ENCODE assay signal across 8 cellular contexts in genomic region chr3:69306239-69307185, GRCh38.
DNase-seq lines count a peak whose midpoint lies in the region; ATAC-seq, FAIRE-seq and TF ChIP-seq lines count a peak whose summit lies in the region.

No MANE protein-coding gene starts in this region.

- no peaks in the 10 kb centered on the region for H3K79me2 ChIP-seq in HepG2 (ENCODE audit: insufficient read depth, low read length)

- no peak for TF ChIP-seq EP300 in HepG2 (IDR thresholded peaks at IDR 0.05; ENCODE audit: low read depth in 2 of 2, low read length in 2 of 2)
- TF ChIP-seq EP300 in HepG2 (CRISPR knock-in tag; IDR thresholded peaks at IDR 0.05; ENCODE audit: borderline replicate concordance) = no peak

- peak; percentile 86 for TF ChIP-seq RAD21 in HepG2 (CRISPR knock-in tag; IDR thresholded peaks at IDR 0.05)

- H3K9me3 ChIP-seq in AG04450 (ENCODE audit: control insufficient read depth, insufficient read depth, low read length) (no peaks in the 10 kb centered on the region), colonic mucosa (no peaks in the 10 kb centered on the region), HepG2 (ENCODE audit: low read length) (no peaks in the 10 kb centered on the region)

- H4K20me1 ChIP-seq in HepG2 (ENCODE audit: insufficient read depth, low read length) = no peaks in the 10 kb centered on the region

- in situ Hi-C loops in HepG2 (cut with HindIII; ENCODE audit: extremely low pct_ligation_motif_present, low pct_unique_long_range_greater_than_20kb) = loop anchor here (5.0 kb wide), 1 partner anchor 144 kb away; no protein-coding TSS in a partner anchor

- ATAC-seq in GM18517 (IDR thresholded peaks at IDR 0.05; ENCODE audit: unreplicated experiment) = peak; percentile 99
- peak; percentile 93 for ATAC-seq in HG03025 (IDR thresholded peaks at IDR 0.05; ENCODE audit: low FRiP score, unreplicated experiment)
- ATAC-seq in HepG2 = peak; percentile 97

- FAIRE-seq in HepG2 (lab: Jason Lieb, UNC) = peak; percentile 97

- no peak overlapping the region for H2AFZ ChIP-seq in HepG2 (ENCODE audit: low read length)

- TF ChIP-seq CTCF in AG04450 (IDR thresholded peaks at IDR 0.05; ENCODE audit: low read depth, low read length) (peak; percentile 97), colonic mucosa (IDR thresholded peaks at IDR 0.05) (peak; percentile 83), HepG2 (CRISPR knock-in tag; IDR thresholded peaks at IDR 0.05) (peak; percentile 95)

- BruUV-seq in HepG2 (replicated peaks; lab: Mats Ljungman, UMichigan) = no TSS peak

- POLR2A ChIA-PET in AG04450 (lab: Yijun Ruan, JAX) (interaction anchor here (0.7 kb wide), 1 partner anchor 191 kb away, joined by 3 read pairs; no protein-coding TSS in a partner anchor), HepG2 (lab: Yijun Ruan, JAX) (no interaction called here)

- no peaks in the 10 kb centered on the region for H3K4me1 ChIP-seq in colonic mucosa
- no peaks in the 10 kb centered on the region for H3K4me1 ChIP-seq in HepG2 (ENCODE audit: insufficient read depth, low read length)

- no peak for TF ChIP-seq POLR2A in HepG2 (IDR thresholded peaks at IDR 0.05; ENCODE audit: insufficient read depth in 1 of 2, low read depth in 2 of 2, low read length in 2 of 2)

- no peak overlapping the region for H3K4me2 ChIP-seq in HepG2 (ENCODE audit: low read depth, low read length)

- CTCF ChIA-PET in AG04450 (lab: Charles Lee) (interaction anchor here (0.6 to 10.2 kb wide), 75 partner anchors 9 to 724 kb away, joined by 3 to 368 read pairs (median 4); partner anchors contain the start of gene LMOD3), HepG2 (lab: Yijun Ruan, JAX; ENCODE audit: low intra/inter-chr PET ratio, low total read pairs) (interaction anchor here (1.9 to 3.6 kb wide), 2 partner anchors 145 to 185 kb away, joined by 18 to 52 read pairs; partner anchors contain the start of gene LMOD3)

- 30% methylated on average over 16 of the region's 17 CpGs for WGBS in HepG2 (ENCODE audit: low lambda C conversion rate)

- H3K27ac ChIP-seq in AG04450 (ENCODE audit: low read depth, low read length) = no peak overlapping the region
- H3K27ac ChIP-seq in colonic mucosa = no peak overlapping the region
- no peak overlapping the region for H3K27ac ChIP-seq in HepG2 (ENCODE audit: extremely low read length, insufficient read depth, low read length)

- H3K9ac ChIP-seq in colonic mucosa (ENCODE audit: low read depth in 2 of 2, low read length in 2 of 2) = no peak overlapping the region
- no peak overlapping the region for H3K9ac ChIP-seq in HepG2 (ENCODE audit: insufficient read depth, low read depth, low read length)

- H3K4me3 ChIP-seq in AG04450 (ENCODE audit: low read depth, low read length) = no peak overlapping the region
- H3K4me3 ChIP-seq in colonic mucosa = no peak overlapping the region
- H3K4me3 ChIP-seq in HepG2 (replicated peaks in 1 of 3; ENCODE audit: insufficient read depth in 1 of 3, low read depth in 2 of 3, low read length in 3 of 3) = no peak overlapping the region

- H3K36me3 ChIP-seq in colonic mucosa (no peaks in the 10 kb centered on the region), HepG2 (replicated peaks in 1 of 2; ENCODE audit: control insufficient read depth in 1 of 2, insufficient read depth in 2 of 2, low read length in 2 of 2) (no peaks in the 10 kb centered on the region)

- H3K27me3 ChIP-seq in AG04450 (ENCODE audit: control insufficient read depth, insufficient read depth, low read length) = no peaks in the 10 kb centered on the region
- no peaks in the 10 kb centered on the region for H3K27me3 ChIP-seq in colonic mucosa
- H3K27me3 ChIP-seq in HepG2 (ENCODE audit: control insufficient read depth in 1 of 2, insufficient read depth in 2 of 2, low read length in 2 of 2) = peaks cover 0 to 7% of the 10 kb centered on the region in 2 experiments; a peak in 2 of 5 replicates

- DNase-seq in AG04450 (ENCODE audit: low read depth, low spot score) = peak; percentile 67
- DNase-seq in NCI-H2227 treated with DMSO at 0.1 percent for 48 hours (lab: John Stamatoyannopoulos, UW) = peak; percentile 45
- peak; percentile 78 for DNase-seq in activated CD4-positive, alpha-beta T cell treated with anti-CD3 and anti-CD28 coated beads for 48 hours
- DNase-seq in colonic mucosa = peak; percentile 73
- DNase-seq in HepG2 (ENCODE audit: low spot score) = peak; percentile 80
- peak; percentile 35 to 62 for DNase-seq in stimulated activated CD4-positive, alpha-beta T cell treated with anti-CD3 and anti-CD28 coated beads, Interleukin-4, amount 100 ng/mL, for 48 hours (ENCODE audit: low read depth in 2 of 2)

- intact Hi-C loops in colonic mucosa (cut with DNase I) (loop anchor here (2.0 to 10.0 kb wide), 4 partner anchors 108 to 368 kb away; no protein-coding TSS in a partner anchor), HepG2 (cut with micrococcal nuclease; ENCODE audit: unreplicated experiment) (loop anchor here (1.0 to 5.0 kb wide), 3 partner anchors 145 to 366 kb away; no protein-coding TSS in a partner anchor)

TF ChIP-seq in HepG2, 621 proteins besides CTCF, POLR2A, EP300 and RAD21 (continues in another document):
- TF ChIP-seq ZNF562 (CRISPR knock-in tag; IDR thresholded peaks at IDR 0.05; ENCODE audit: borderline replicate concordance) (no peak), MED13 (CRISPR knock-in tag; IDR thresholded peaks at IDR 0.05) (no peak), PAF1 (CRISPR knock-in tag; IDR thresholded peaks at IDR 0.05) (no peak), ZFYVE20 (CRISPR knock-in tag; IDR thresholded peaks at IDR 0.05; ENCODE audit: borderline replicate concordance, low read depth) (no peak), ZFX (CRISPR knock-in tag; IDR thresholded peaks at IDR 0.05; ENCODE audit: low read depth) (peak; percentile 21; the same call in 1 of the 2 replicates), SUZ12 (IDR thresholded peaks at IDR 0.05; ENCODE audit: low read depth, low read length) (no peak), AKAP8 (CRISPR knock-in tag; IDR thresholded peaks at IDR 0.05) (no peak), KDM5B (CRISPR knock-in tag; IDR thresholded peaks at IDR 0.05; ENCODE audit: borderline replicate concordance) (no peak), ELF3 (CRISPR knock-in tag; IDR thresholded peaks at IDR 0.05) (no peak; the same call in 1 of the 2 replicates), HMG20A (CRISPR knock-in tag; IDR thresholded peaks at IDR 0.05; ENCODE audit: borderline replicate concordance) (peak; percentile 46; the same call in 1 of the 2 replicates), ZSCAN31 (CRISPR knock-in tag; IDR thresholded peaks at IDR 0.05; ENCODE audit: low read depth) (no peak), TOPORS (CRISPR knock-in tag; IDR thresholded peaks at IDR 0.05) (no peak), MBD4 (IDR thresholded peaks at IDR 0.05; ENCODE audit: borderline replicate concordance, low read length) (no peak), MIER3 (CRISPR knock-in tag; IDR thresholded peaks at IDR 0.05; ENCODE audit: borderline replicate concordance) (peak; percentile 71)
- TF ChIP-seq, protein P1, sequence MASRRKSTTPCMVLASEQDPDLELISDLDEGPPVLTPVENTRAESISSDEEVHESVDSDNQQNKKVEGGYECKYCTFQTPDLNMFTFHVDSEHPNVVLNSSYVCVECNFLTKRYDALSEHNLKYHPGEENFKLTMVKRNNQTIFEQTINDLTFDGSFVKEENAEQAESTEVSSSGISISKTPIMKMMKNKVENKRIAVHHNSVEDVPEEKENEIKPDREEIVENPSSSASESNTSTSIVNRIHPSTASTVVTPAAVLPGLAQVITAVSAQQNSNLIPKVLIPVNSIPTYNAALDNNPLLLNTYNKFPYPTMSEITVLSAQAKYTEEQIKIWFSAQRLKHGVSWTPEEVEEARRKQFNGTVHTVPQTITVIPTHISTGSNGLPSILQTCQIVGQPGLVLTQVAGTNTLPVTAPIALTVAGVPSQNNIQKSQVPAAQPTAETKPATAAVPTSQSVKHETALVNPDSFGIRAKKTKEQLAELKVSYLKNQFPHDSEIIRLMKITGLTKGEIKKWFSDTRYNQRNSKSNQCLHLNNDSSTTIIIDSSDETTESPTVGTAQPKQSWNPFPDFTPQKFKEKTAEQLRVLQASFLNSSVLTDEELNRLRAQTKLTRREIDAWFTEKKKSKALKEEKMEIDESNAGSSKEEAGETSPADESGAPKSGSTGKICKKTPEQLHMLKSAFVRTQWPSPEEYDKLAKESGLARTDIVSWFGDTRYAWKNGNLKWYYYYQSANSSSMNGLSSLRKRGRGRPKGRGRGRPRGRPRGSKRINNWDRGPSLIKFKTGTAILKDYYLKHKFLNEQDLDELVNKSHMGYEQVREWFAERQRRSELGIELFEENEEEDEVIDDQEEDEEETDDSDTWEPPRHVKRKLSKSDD (CRISPR knock-in tag; IDR thresholded peaks at IDR 0.05; ENCODE audit: low read depth) = peak; percentile 61; the same call in 1 of the 2 replicates
- TF ChIP-seq, protein P2, sequence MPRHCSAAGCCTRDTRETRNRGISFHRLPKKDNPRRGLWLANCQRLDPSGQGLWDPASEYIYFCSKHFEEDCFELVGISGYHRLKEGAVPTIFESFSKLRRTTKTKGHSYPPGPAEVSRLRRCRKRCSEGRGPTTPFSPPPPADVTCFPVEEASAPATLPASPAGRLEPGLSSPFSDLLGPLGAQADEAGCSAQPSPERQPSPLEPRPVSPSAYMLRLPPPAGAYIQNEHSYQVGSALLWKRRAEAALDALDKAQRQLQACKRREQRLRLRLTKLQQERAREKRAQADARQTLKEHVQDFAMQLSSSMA (CRISPR knock-in tag; IDR thresholded peaks at IDR 0.05) = no peak
- TF ChIP-seq, protein P3, sequence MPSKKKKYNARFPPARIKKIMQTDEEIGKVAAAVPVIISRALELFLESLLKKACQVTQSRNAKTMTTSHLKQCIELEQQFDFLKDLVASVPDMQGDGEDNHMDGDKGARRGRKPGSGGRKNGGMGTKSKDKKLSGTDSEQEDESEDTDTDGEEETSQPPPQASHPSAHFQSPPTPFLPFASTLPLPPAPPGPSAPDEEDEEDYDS (CRISPR knock-in tag; IDR thresholded peaks at IDR 0.05) = no peak
- TF ChIP-seq, protein P4, sequence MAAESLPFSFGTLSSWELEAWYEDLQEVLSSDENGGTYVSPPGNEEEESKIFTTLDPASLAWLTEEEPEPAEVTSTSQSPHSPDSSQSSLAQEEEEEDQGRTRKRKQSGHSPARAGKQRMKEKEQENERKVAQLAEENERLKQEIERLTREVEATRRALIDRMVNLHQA (CRISPR knock-in tag; IDR thresholded peaks at IDR 0.05) = no peak
